1 cellular context compared by ENCODE assay signal in the genomic region with DNA sequence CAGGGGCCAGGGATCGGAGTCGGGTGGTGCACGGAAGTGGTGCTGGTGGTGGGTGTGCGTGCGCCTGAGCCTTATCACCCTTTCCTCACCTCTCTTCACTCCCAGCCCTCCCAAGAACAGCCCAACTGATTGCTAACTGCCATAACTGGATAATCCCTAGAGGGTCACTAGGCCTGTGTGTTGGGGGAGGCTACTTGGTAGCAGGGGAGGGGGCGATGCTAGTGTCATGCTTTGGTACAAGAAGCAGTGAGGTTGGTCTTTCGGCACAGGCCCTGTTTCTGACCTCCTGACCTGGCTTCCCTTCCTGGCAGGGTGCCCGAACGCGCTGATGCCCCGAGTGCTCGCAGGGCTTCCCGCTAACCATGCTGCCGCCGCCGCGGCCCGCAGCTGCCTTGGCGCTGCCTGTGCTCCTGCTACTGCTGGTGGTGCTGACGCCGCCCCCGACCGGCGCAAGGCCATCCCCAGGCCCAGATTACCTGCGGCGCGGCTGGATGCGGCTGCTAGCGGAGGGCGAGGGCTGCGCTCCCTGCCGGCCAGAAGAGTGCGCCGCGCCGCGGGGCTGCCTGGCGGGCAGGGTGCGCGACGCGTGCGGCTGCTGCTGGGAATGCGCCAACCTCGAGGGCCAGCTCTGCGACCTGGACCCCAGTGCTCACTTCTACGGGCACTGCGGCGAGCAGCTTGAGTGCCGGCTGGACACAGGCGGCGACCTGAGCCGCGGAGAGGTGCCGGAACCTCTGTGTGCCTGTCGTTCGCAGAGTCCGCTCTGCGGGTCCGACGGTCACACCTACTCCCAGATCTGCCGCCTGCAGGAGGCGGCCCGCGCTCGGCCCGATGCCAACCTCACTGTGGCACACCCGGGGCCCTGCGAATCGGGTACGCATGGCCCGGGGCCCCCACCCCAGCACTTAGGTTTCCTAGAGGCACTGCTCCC.
TF ChIP-seq lines count a peak whose summit lies in the region.

No MANE protein-coding gene starts in this region.

TF ChIP-seq in HepG2, 621 proteins besides CTCF, POLR2A, EP300 and RAD21 (continued from another document and continues in another):
- TF ChIP-seq MATR3 (CRISPR knock-in tag; IDR thresholded peaks at IDR 0.05) = no peak
- peak; percentile 91 for TF ChIP-seq ZXDC (CRISPR knock-in tag; IDR thresholded peaks at IDR 0.05)
- no peak for TF ChIP-seq NFIC (IDR thresholded peaks at IDR 0.05; ENCODE audit: low read length)
- 0 out of 2 replicates have a peak, but pooled peaks have one; percentile 82 for TF ChIP-seq DNMT1 (CRISPR knock-in tag; IDR thresholded peaks at IDR 0.05)
- TF ChIP-seq STAT6 (CRISPR knock-in tag; IDR thresholded peaks at IDR 0.05; ENCODE audit: borderline replicate concordance) = no peak
- peak; percentile 71; the same call in 1 of the 2 replicates for TF ChIP-seq ZNF383 (CRISPR knock-in tag; IDR thresholded peaks at IDR 0.05; ENCODE audit: borderline replicate concordance)
- TF ChIP-seq PHF8 (CRISPR knock-in tag; IDR thresholded peaks at IDR 0.05) = peak; percentile 83
- TF ChIP-seq ZNF740 (CRISPR knock-in tag; IDR thresholded peaks at IDR 0.05) = 0 out of 2 replicates have a peak, but pooled peaks have one; percentile 34
- TF ChIP-seq ZNF282 (IDR thresholded peaks at IDR 0.05; ENCODE audit: partially characterized antibody) = no peak
- TF ChIP-seq, protein P1, sequence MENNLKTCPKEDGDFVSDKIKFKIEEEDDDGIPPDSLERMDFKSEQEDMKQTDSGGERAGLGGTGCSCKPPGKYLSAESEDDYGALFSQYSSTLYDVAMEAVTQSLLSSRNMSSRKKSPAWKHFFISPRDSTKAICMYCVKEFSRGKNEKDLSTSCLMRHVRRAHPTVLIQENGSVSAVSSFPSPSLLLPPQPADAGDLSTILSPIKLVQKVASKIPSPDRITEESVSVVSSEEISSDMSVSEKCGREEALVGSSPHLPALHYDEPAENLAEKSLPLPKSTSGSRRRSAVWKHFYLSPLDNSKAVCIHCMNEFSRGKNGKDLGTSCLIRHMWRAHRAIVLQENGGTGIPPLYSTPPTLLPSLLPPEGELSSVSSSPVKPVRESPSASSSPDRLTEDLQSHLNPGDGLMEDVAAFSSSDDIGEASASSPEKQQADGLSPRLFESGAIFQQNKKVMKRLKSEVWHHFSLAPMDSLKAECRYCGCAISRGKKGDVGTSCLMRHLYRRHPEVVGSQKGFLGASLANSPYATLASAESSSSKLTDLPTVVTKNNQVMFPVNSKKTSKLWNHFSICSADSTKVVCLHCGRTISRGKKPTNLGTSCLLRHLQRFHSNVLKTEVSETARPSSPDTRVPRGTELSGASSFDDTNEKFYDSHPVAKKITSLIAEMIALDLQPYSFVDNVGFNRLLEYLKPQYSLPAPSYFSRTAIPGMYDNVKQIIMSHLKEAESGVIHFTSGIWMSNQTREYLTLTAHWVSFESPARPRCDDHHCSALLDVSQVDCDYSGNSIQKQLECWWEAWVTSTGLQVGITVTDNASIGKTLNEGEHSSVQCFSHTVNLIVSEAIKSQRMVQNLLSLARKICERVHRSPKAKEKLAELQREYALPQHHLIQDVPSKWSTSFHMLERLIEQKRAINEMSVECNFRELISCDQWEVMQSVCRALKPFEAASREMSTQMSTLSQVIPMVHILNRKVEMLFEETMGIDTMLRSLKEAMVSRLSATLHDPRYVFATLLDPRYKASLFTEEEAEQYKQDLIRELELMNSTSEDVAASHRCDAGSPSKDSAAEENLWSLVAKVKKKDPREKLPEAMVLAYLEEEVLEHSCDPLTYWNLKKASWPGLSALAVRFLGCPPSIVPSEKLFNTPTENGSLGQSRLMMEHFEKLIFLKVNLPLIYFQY (CRISPR knock-in tag; IDR thresholded peaks at IDR 0.05; ENCODE audit: borderline replicate concordance) = 0 out of 2 replicates have a peak, but pooled peaks have one; percentile 25
- TF ChIP-seq ZNF562 (CRISPR knock-in tag; IDR thresholded peaks at IDR 0.05; ENCODE audit: borderline replicate concordance) = no peak
- peak; percentile 80; the same call in 1 of the 2 replicates for TF ChIP-seq ZNF746 (CRISPR knock-in tag; IDR thresholded peaks at IDR 0.05)
- peak; percentile 94 for TF ChIP-seq BCL3 (CRISPR knock-in tag; IDR thresholded peaks at IDR 0.05)
- TF ChIP-seq TFDP2 (CRISPR knock-in tag; IDR thresholded peaks at IDR 0.05) = peak; percentile 92
- peak; percentile 88; the same call in 1 of the 2 replicates for TF ChIP-seq CENPT (CRISPR knock-in tag; IDR thresholded peaks at IDR 0.05; ENCODE audit: low read depth)
- TF ChIP-seq, protein P2, sequence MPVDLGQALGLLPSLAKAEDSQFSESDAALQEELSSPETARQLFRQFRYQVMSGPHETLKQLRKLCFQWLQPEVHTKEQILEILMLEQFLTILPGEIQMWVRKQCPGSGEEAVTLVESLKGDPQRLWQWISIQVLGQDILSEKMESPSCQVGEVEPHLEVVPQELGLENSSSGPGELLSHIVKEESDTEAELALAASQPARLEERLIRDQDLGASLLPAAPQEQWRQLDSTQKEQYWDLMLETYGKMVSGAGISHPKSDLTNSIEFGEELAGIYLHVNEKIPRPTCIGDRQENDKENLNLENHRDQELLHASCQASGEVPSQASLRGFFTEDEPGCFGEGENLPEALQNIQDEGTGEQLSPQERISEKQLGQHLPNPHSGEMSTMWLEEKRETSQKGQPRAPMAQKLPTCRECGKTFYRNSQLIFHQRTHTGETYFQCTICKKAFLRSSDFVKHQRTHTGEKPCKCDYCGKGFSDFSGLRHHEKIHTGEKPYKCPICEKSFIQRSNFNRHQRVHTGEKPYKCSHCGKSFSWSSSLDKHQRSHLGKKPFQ (CRISPR knock-in tag; IDR thresholded peaks at IDR 0.05; ENCODE audit: insufficient replicate concordance) = peak; percentile 91
- TF ChIP-seq GABPB1 (CRISPR knock-in tag; IDR thresholded peaks at IDR 0.05) = peak; percentile 79
- peak; percentile 76; the same call in 1 of the 2 replicates for TF ChIP-seq ZNF512B (CRISPR knock-in tag; IDR thresholded peaks at IDR 0.05; ENCODE audit: borderline replicate concordance)
- TF ChIP-seq PCBP1 (IDR thresholded peaks at IDR 0.05; ENCODE audit: borderline replicate concordance, low read depth, low read length) = no peak
- TF ChIP-seq ZNF12 (CRISPR knock-in tag; IDR thresholded peaks at IDR 0.05) = peak; percentile 25; the same call in 1 of the 2 replicates
- peak; percentile 53; the same call in 1 of the 2 replicates for TF ChIP-seq RFXANK (CRISPR knock-in tag; IDR thresholded peaks at IDR 0.05)
- TF ChIP-seq ZNF263 (CRISPR knock-in tag; IDR thresholded peaks at IDR 0.05) = peak; percentile 84
- no peak; the same call in 1 of the 2 replicates for TF ChIP-seq PPARG (CRISPR knock-in tag; conservative IDR thresholded peaks at IDR 0.05)
- TF ChIP-seq KDM3A (CRISPR knock-in tag; IDR thresholded peaks at IDR 0.05; ENCODE audit: low read depth) = peak; percentile 83
- TF ChIP-seq HMG20B (CRISPR knock-in tag; conservative IDR thresholded peaks at IDR 0.05) = no peak
- TF ChIP-seq ZNF670 (CRISPR knock-in tag; IDR thresholded peaks at IDR 0.05; ENCODE audit: borderline replicate concordance) = no peak; the same call in 1 of the 2 replicates
- no peak for TF ChIP-seq ZNF614 (CRISPR knock-in tag; IDR thresholded peaks at IDR 0.05; ENCODE audit: borderline replicate concordance)
- no peak for TF ChIP-seq PHB2 (IDR thresholded peaks at IDR 0.05; ENCODE audit: partially characterized antibody)
- no peak for TF ChIP-seq ZNF839 (CRISPR knock-in tag; IDR thresholded peaks at IDR 0.05; ENCODE audit: borderline replicate concordance)
- TF ChIP-seq MAZ (IDR thresholded peaks at IDR 0.05; ENCODE audit: borderline replicate concordance, low read depth, low read length) = peak; percentile 25; the same call in 1 of the 2 replicates
- peak; percentile 95 for TF ChIP-seq MAZ (CRISPR knock-in tag; IDR thresholded peaks at IDR 0.05; ENCODE audit: low read depth)
- TF ChIP-seq SMAD1 (CRISPR knock-in tag; IDR thresholded peaks at IDR 0.05; ENCODE audit: borderline replicate concordance, low read depth) = 0 out of 2 replicates have a peak, but pooled peaks have one; percentile 35
- TF ChIP-seq YY1 (IDR thresholded peaks at IDR 0.05; ENCODE audit: insufficient read depth, insufficient replicate concordance, low read depth, low read length) = peak; percentile 40
